Comparison of ENCODE assay signal across 12 cellular contexts in the genomic region with DNA sequence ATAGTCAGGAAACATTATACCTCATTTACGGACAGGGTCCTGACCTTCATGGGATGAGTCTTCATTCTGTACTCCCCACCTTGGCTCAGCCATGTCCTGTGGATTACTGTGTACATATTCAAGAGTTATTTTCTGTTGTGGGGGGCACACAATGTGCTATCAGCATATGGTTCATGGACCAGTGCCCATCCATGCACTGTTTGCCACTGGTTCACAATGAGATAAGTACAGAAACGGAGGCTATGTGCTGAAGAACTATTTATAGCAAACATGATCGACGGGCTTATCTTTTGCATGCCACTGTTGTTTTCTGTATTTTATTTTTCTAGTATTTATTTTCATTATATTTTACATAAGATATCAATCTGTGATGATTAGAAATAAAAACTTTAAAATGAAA. TPM values are rescaled to one million over a fixed set of nuclear protein-coding genes. Genes with fewer than 3 reads are reported as not detected.
"Had no signal": no experiment of that assay in that cellular context is flagged by ENCODE, and none has a peak within 500 bp of the region (broad histone marks: within the 10 kb centered on the region; RNA-seq: fewer than 3 reads in every experiment).

No MANE protein-coding gene starts in this region.

- H3K9ac ChIP-seq: parathyroid adenoma had no signal

- DNase-seq: activated CD4-positive, alpha-beta memory T cell treated with anti-CD3 and anti-CD28 coated beads for 36 hours; activated CD4-positive, alpha-beta T cell treated with anti-CD3 and anti-CD28 coated beads for 1 hour; activated naive CD4-positive, alpha-beta T cell; activated T-cell treated with anti-CD3 and anti-CD28 coated beads, Interleukin-2, amount 50 U/mL, for 72 hours; erythroblast; left colon; retina; SHP77; stimulated activated CD4-positive, alpha-beta T cell treated with anti-CD3 and anti-CD28 coated beads, Interleukin-4, amount 100 ng/mL, for 4 hours; tibial artery had no signal

- H3K4me1 ChIP-seq: parathyroid adenoma had no signal

- H3K4me3 ChIP-seq: cardiac muscle cell, tibial artery had no signal

- H3K27me3 ChIP-seq: cardiac muscle cell, tibial artery had no signal

- H3K9me3 ChIP-seq: tibial artery had no signal

- H3K36me3 ChIP-seq: cardiac muscle cell, tibial artery had no signal

- H3K27ac ChIP-seq: cardiac muscle cell, parathyroid adenoma had no signal

RNA-seq across cellular contexts. Expression of gene CCDC89, which starts 56.4 kb away (rescaled TPM):
- total RNA-seq: activated CD4-positive, alpha-beta memory T cell treated with anti-CD3 and anti-CD28 coated beads for 36 hours had no signal
